In genomic region chr18:11565716-11566115, GRCh38 we compare ENCODE assay signal across 35 cellular contexts. TPM values are rescaled to one million over a fixed set of nuclear protein-coding genes. Genes with fewer than 3 reads are reported as not detected.
"Had no signal": no experiment of that assay in that cellular context is flagged by ENCODE, and none has a peak within 500 bp of the region (broad histone marks: within the 10 kb centered on the region; RNA-seq: fewer than 3 reads in every experiment).

No MANE protein-coding gene starts in this region.

- H3K27ac Mint-ChIP-seq: dendritic cell treated with granulocyte-macrophage colony-stimulating factor and Interleukin-4, amounts not matched to agents 40 ng/mL and 50 ng/mL, for 4 days; mesothelial cell of epicardium; nephron; neural progenitor cell; stimulated activated memory B cell treated with anti-CD40 and anti-IgM and Interleukin-4, amounts not matched to agents 10 μg/mL and 1 μg/mL and 100 μg/mL, for 72 hours; stimulated activated naive CD8-positive, alpha-beta T cell treated with anti-CD3 and anti-CD28 coated beads, Interleukin-15, Interleukin-2, amounts not matched to agents 100 ng/mL and 50 ng/mL, for 24 hours had no signal

- H3K4me3 ChIP-seq: colonic mucosa, esophagus squamous epithelium, gastrocnemius medialis, mucosa of descending colon, neural progenitor cell, ovary, psoas muscle, skin epidermis, spleen, thoracic aorta, tibial nerve, upper lobe of right lung, vagina had no signal

- H3K27me3 ChIP-seq: colonic mucosa, gastrocnemius medialis, neural progenitor cell, ovary, tibial nerve, upper lobe of right lung, vagina had no signal

- H3K27me3 Mint-ChIP-seq: stimulated activated naive CD8-positive, alpha-beta T cell treated with anti-CD3 and anti-CD28 coated beads, Interleukin-15, Interleukin-2, amounts not matched to agents 100 ng/mL and 50 ng/mL, for 24 hours had no signal

- H3K9me3 Mint-ChIP-seq: dendritic cell treated with granulocyte-macrophage colony-stimulating factor and Interleukin-4, amounts not matched to agents 40 ng/mL and 50 ng/mL, for 4 days; mesothelial cell of epicardium; naive B cell; nephron; neural progenitor cell; stimulated activated memory B cell treated with anti-CD40 and anti-IgM and Interleukin-4, amounts not matched to agents 10 μg/mL and 1 μg/mL and 100 μg/mL, for 72 hours; stimulated activated naive CD8-positive, alpha-beta T cell treated with anti-CD3 and anti-CD28 coated beads, Interleukin-15, Interleukin-2, amounts not matched to agents 100 ng/mL and 50 ng/mL, for 24 hours had no signal

- H3K4me1 Mint-ChIP-seq: mesothelial cell of epicardium; stimulated activated memory B cell treated with anti-CD40 and anti-IgM and Interleukin-4, amounts not matched to agents 10 μg/mL and 1 μg/mL and 100 μg/mL, for 72 hours had no signal

- H3K27ac ChIP-seq: colonic mucosa, esophagus squamous epithelium, gastrocnemius medialis, neural progenitor cell, ovary, psoas muscle, skin epidermis, spleen, thoracic aorta, tibial nerve, upper lobe of right lung, vagina had no signal

- H3K4me1 ChIP-seq: colonic mucosa, esophagus squamous epithelium, gastrocnemius medialis, psoas muscle, spleen, upper lobe of right lung, vagina had no signal

- H3K36me3 Mint-ChIP-seq: mesothelial cell of epicardium; naive B cell; neural progenitor cell; stimulated activated memory B cell treated with anti-CD40 and anti-IgM and Interleukin-4, amounts not matched to agents 10 μg/mL and 1 μg/mL and 100 μg/mL, for 72 hours had no signal

- H3K4me3 Mint-ChIP-seq: dendritic cell treated with granulocyte-macrophage colony-stimulating factor and Interleukin-4, amounts not matched to agents 40 ng/mL and 50 ng/mL, for 4 days; mesothelial cell of epicardium; naive B cell; nephron; neural progenitor cell; stimulated activated memory B cell treated with anti-CD40 and anti-IgM and Interleukin-4, amounts not matched to agents 10 μg/mL and 1 μg/mL and 100 μg/mL, for 72 hours; stimulated activated naive CD8-positive, alpha-beta T cell treated with anti-CD3 and anti-CD28 coated beads, Interleukin-15, Interleukin-2, amounts not matched to agents 100 ng/mL and 50 ng/mL, for 24 hours had no signal

- ATAC-seq: gastrocnemius medialis; left lobe of liver; mucosa of descending colon; psoas muscle; right cardiac atrium; stimulated activated memory B cell treated with anti-CD40 and anti-IgM and Interleukin-4, amounts not matched to agents 10 μg/mL and 1 μg/mL and 100 μg/mL, for 72 hours; upper lobe of right lung had no signal

- H3K9me3 ChIP-seq: colonic mucosa, esophagus squamous epithelium, gastrocnemius medialis, mucosa of descending colon, ovary, psoas muscle, spleen, thoracic aorta, tibial nerve, upper lobe of right lung, vagina had no signal

- H3K36me3 ChIP-seq: colonic mucosa, esophagus squamous epithelium, gastrocnemius medialis, neural progenitor cell, ovary, spleen, thoracic aorta, tibial nerve, upper lobe of right lung, vagina had no signal

- DNase-seq: colonic mucosa; effector CD8-positive, alpha-beta T cell; esophagus squamous epithelium; gastrocnemius medialis; head of caudate nucleus; kidney; mesenchymal stem cell; mucosa of descending colon; naive B cell; nucleus accumbens; ovary; posterior cingulate gyrus; psoas muscle; right cardiac atrium; spleen; stimulated activated CD4-positive, alpha-beta T cell treated with anti-CD3 and anti-CD28 coated beads, Interleukin-4, amount 100 ng/mL, for 4 hours; upper lobe of right lung had no signal

RNA-seq across cellular contexts. Expression of gene SLC35G4, which starts 43.7 kb away (rescaled TPM):
- total RNA-seq: chondrocyte, colonic mucosa, endothelial cell of umbilical vein, epithelial cell of proximal tubule, esophagus squamous epithelium, gastrocnemius medialis, glomerular endothelial cell, kidney, left lobe of liver, lower leg skin, lung microvascular endothelial cell, mesothelial cell of epicardium, mucosa of descending colon, ovary, psoas muscle, renal cortical epithelial cell, right cardiac atrium, spleen, thoracic aorta, tibial nerve, upper lobe of right lung, vagina had no signal
